11 cellular contexts compared by ENCODE assay signal in the genomic region with DNA sequence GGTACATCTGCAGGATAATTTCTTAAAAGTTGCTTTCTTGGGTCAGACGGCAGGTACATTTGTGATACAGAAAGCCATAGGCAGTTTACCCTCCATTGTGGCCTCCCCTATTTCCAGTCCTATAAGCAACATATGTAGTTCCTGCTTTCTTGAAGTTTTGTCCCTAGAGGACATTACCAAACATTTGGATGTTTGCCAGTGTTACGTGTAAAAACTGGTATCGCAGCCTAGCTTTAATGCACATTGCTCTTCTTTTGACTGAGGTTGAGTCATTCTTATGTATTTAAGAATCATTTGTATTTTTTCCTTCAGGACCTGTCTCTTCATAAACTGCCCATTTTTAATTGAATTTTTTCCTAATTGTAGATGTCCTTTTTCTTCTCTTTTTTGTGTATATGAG.
DNase-seq lines count a peak whose midpoint lies in the region; ATAC-seq and TF ChIP-seq lines count a peak whose summit lies in the region.
"Had no signal": no experiment of that assay in that cellular context is flagged by ENCODE, and none has a peak within 500 bp of the region (broad histone marks: within the 10 kb centered on the region; RNA-seq: fewer than 3 reads in every experiment).

No MANE protein-coding gene starts in this region.

- no peak overlapping the region for H3K27ac Mint-ChIP-seq in endothelial cell (ENCODE audit: unreplicated experiment)

- H3K9me3 Mint-ChIP-seq in endothelial cell (ENCODE audit: unreplicated experiment): no peaks in the 10 kb centered on the region

- no peak overlapping the region for H3K4me3 ChIP-seq in skeletal muscle cell (ENCODE audit: low read depth, low read length)
- H3K4me3 ChIP-seq: body of pancreas, esophagus squamous epithelium had no signal

- DNase-seq in HS-5 (ENCODE audit: low read depth): peak; percentile 6
- peak; percentile 4 for DNase-seq in NCI-H345 treated with DMSO at 0.1 percent for 48 hours (lab: John Stamatoyannopoulos, UW; ENCODE audit: unreplicated experiment)
- peak; percentile 63 for DNase-seq in brain pericyte (ENCODE audit: low read depth, low spot score)
- DNase-seq in skeletal muscle cell (ENCODE audit: low read depth): peak; percentile 87
- DNase-seq in NCI-H2196 (lab: John Stamatoyannopoulos, UW; ENCODE audit: unreplicated experiment): no peak
- no peak for DNase-seq in endothelial cell (ENCODE audit: low spot score)
- DNase-seq: esophagus squamous epithelium, left colon had no signal

- TF ChIP-seq CTCF in endothelial cell (IDR thresholded peaks at IDR 0.05; ENCODE audit: unreplicated experiment): no peak

- H3K36me3 Mint-ChIP-seq in endothelial cell (ENCODE audit: low read depth, unreplicated experiment): no peaks in the 10 kb centered on the region

- ATAC-seq in HG02678 (IDR thresholded peaks at IDR 0.05; ENCODE audit: unreplicated experiment) (no peak), GM19455 (IDR thresholded peaks at IDR 0.05; ENCODE audit: unreplicated experiment) (no peak)
- ATAC-seq: body of pancreas, left colon had no signal

- H3K4me1 Mint-ChIP-seq in endothelial cell (ENCODE audit: unreplicated experiment): no peaks in the 10 kb centered on the region

- H3K4me3 Mint-ChIP-seq in endothelial cell (ENCODE audit: unreplicated experiment): no peak overlapping the region

- no peaks in the 10 kb centered on the region for H3K27me3 Mint-ChIP-seq in endothelial cell (ENCODE audit: unreplicated experiment)

Comparison
In these comparisons a context has a peak if more than half of its experiments do, and no peak if none do; other contexts are left out.
1. DNase-seq: peak in HS-5 (single experiment), NCI-H345 treated with DMSO at 0.1 percent for 48 hours (single experiment), brain pericyte (single experiment) and skeletal muscle cell (single experiment); none in NCI-H2196 (single experiment) and endothelial cell (single experiment).